13 cellular contexts compared by ENCODE assay signal in genomic region chr6:137488736-137489409, GRCh38. TPM values are rescaled to one million over a fixed set of nuclear protein-coding genes. Genes with fewer than 3 reads are reported as not detected.
DNase-seq lines count a peak whose midpoint lies in the region; ATAC-seq and TF ChIP-seq lines count a peak whose summit lies in the region.
"Had no signal": no experiment of that assay in that cellular context is flagged by ENCODE, and none has a peak within 500 bp of the region (broad histone marks: within the 10 kb centered on the region; RNA-seq: fewer than 3 reads in every experiment).

No MANE protein-coding gene starts in this region.

- H3K79me2 ChIP-seq in mammary epithelial cell (ENCODE audit: insufficient read depth, low read length), result no peaks in the 10 kb centered on the region

- no peaks in the 10 kb centered on the region for H4K20me1 ChIP-seq in mammary epithelial cell (ENCODE audit: insufficient read depth, low read length)

- no peak overlapping the region for H2AFZ ChIP-seq in mammary epithelial cell (ENCODE audit: low read depth, low read length)

- H3K27ac Mint-ChIP-seq in activated naive CD8-positive, alpha-beta T cell treated with anti-CD3 and anti-CD28 coated beads, Interleukin-2, amount 10 ng/mL, durations not matched to agents 7 days and 5 days, result no peak overlapping the region

- TF ChIP-seq CTCF in breast epithelium (IDR thresholded peaks at IDR 0.05), result no peak
- TF ChIP-seq CTCF in mammary epithelial cell (conservative IDR thresholded peaks at IDR 0.05 in 1 of 2, IDR thresholded peaks at IDR 0.05 in 1 of 2; ENCODE audit: extremely low read depth in 1 of 2, insufficient read depth in 1 of 2, low read depth in 1 of 2, low read length in 2 of 2), result no peak
- TF ChIP-seq CTCF in suprapubic skin (IDR thresholded peaks at IDR 0.05), result no peak
- TF ChIP-seq CTCF in tibial nerve (IDR thresholded peaks at IDR 0.05), result no peak

- intact Hi-C loops in breast epithelium (cut with DNase I; ENCODE audit: low total_unique reads) (no loop called here), mammary epithelial cell (cut with micrococcal nuclease) (no loop called here)

- H3K4me3 Mint-ChIP-seq in activated naive CD8-positive, alpha-beta T cell treated with anti-CD3 and anti-CD28 coated beads, Interleukin-2, amount 10 ng/mL, durations not matched to agents 7 days and 5 days, result peak overlapping the region; percentile 50

- peaks cover 3% of the 10 kb centered on the region for H3K36me3 Mint-ChIP-seq in activated naive CD8-positive, alpha-beta T cell treated with anti-CD3 and anti-CD28 coated beads, Interleukin-2, amount 10 ng/mL, durations not matched to agents 7 days and 5 days

- H3K4me1 Mint-ChIP-seq in activated naive CD8-positive, alpha-beta T cell treated with anti-CD3 and anti-CD28 coated beads, Interleukin-2, amount 10 ng/mL, durations not matched to agents 7 days and 5 days, result peaks cover 22% of the 10 kb centered on the region

- no peak overlapping the region for H3K4me2 ChIP-seq in mammary epithelial cell (ENCODE audit: insufficient read depth, low read depth, low read length)

- no peaks in the 10 kb centered on the region for H3K36me3 ChIP-seq in breast epithelium
- H3K36me3 ChIP-seq in mammary epithelial cell (ENCODE audit: insufficient read depth, low read length), result no peaks in the 10 kb centered on the region
- no peaks in the 10 kb centered on the region for H3K36me3 ChIP-seq in suprapubic skin
- no peaks in the 10 kb centered on the region for H3K36me3 ChIP-seq in tibial nerve
- H3K36me3 ChIP-seq: pancreas had no signal

- peaks cover 0 to 8% of the 10 kb centered on the region in 2 donors for H3K9me3 ChIP-seq in breast epithelium
- H3K9me3 ChIP-seq in mammary epithelial cell (replicated peaks; ENCODE audit: insufficient read depth, low read length), result no peaks in the 10 kb centered on the region
- no peaks in the 10 kb centered on the region for H3K9me3 ChIP-seq in suprapubic skin
- no peaks in the 10 kb centered on the region for H3K9me3 ChIP-seq in tibial nerve
- H3K9me3 ChIP-seq: pancreas had no signal

- TF ChIP-seq EP300 in suprapubic skin (IDR thresholded peaks at IDR 0.05), result no peak
- TF ChIP-seq EP300 in tibial nerve (IDR thresholded peaks at IDR 0.05), result no peak

- TF ChIP-seq POLR2A in breast epithelium (IDR thresholded peaks at IDR 0.05) (no peak), suprapubic skin (IDR thresholded peaks at IDR 0.05) (no peak), tibial nerve (IDR thresholded peaks at IDR 0.05) (no peak)

- H3K9me3 Mint-ChIP-seq in activated naive CD8-positive, alpha-beta T cell treated with anti-CD3 and anti-CD28 coated beads, Interleukin-2, amount 10 ng/mL, durations not matched to agents 7 days and 5 days, result no peaks in the 10 kb centered on the region

- H3K27me3 ChIP-seq in breast epithelium, result peaks cover 0 to 84% of the 10 kb centered on the region in 2 donors
- peaks cover 54% of the 10 kb centered on the region for H3K27me3 ChIP-seq in mammary epithelial cell (ENCODE audit: insufficient read depth, low read length)
- peaks cover 100% of the 10 kb centered on the region for H3K27me3 ChIP-seq in suprapubic skin
- peaks cover 2 to 98% of the 10 kb centered on the region in 2 donors for H3K27me3 ChIP-seq in tibial nerve

- WGBS in mammary epithelial cell (ENCODE audit: low coverage, missing lambda C conversion rate), result 35% methylated on average over 23 of the region's 52 CpGs
- WGBS in suprapubic skin, result 6% methylated on average over 41 of the region's 52 CpGs
- 5 to 8% methylated on average over 39 to 52 of the region's 52 CpGs for WGBS in tibial nerve, 2 donors

- H3K4me3 ChIP-seq in breast epithelium (peak overlapping the region in 2 of 3 donors; percentile 20 to 49), mammary epithelial cell (replicated peaks in 1 of 3; ENCODE audit: insufficient read depth in 1 of 3, low read depth in 2 of 3, low read length in 3 of 3) (no peak overlapping the region), suprapubic skin (peak overlapping the region; percentile 40), tibial nerve (peak overlapping the region in 1 of 4 donors; percentile 26)

- POLR2A ChIA-PET in activated naive CD8-positive, alpha-beta T cell treated with anti-CD3 and anti-CD28 coated beads, Interleukin-2, amount 10 ng/mL, durations not matched to agents 7 days and 5 days (lab: Charles Lee), result no interaction called here

- H3K4me1 ChIP-seq in breast epithelium, result peaks cover 0 to 3% of the 10 kb centered on the region in 2 donors
- no peaks in the 10 kb centered on the region for H3K4me1 ChIP-seq in mammary epithelial cell (ENCODE audit: insufficient read depth, low read length)
- peaks cover 32% of the 10 kb centered on the region for H3K4me1 ChIP-seq in suprapubic skin
- H3K4me1 ChIP-seq in tibial nerve, result peaks cover 0 to 38% (median 16%) of the 10 kb centered on the region in 4 donors

- in situ Hi-C loops in mammary epithelial cell (cut with MboI; ENCODE audit: low sequenced_read_pairs in 2 of 2), result no loop called here

- H3K27me3 Mint-ChIP-seq in activated naive CD8-positive, alpha-beta T cell treated with anti-CD3 and anti-CD28 coated beads, Interleukin-2, amount 10 ng/mL, durations not matched to agents 7 days and 5 days, result peaks cover 96% of the 10 kb centered on the region

- CTCF ChIA-PET in mammary epithelial cell (lab: Charles Lee; ENCODE audit: low non-redundant PET), result no interaction called here

- no peak overlapping the region for H3K9ac ChIP-seq in mammary epithelial cell (ENCODE audit: insufficient read depth, low read length)

- ATAC-seq in activated naive CD8-positive, alpha-beta T cell treated with anti-CD3 and anti-CD28 coated beads, Interleukin-2, amount 10 ng/mL, durations not matched to agents 7 days and 5 days (ENCODE audit: low read depth), result no peak

- no peak overlapping the region for H3K27ac ChIP-seq in breast epithelium
- H3K27ac ChIP-seq in mammary epithelial cell (ENCODE audit: insufficient read depth, low read depth, low read length), result no peak overlapping the region
- H3K27ac ChIP-seq in suprapubic skin, result no peak overlapping the region
- H3K27ac ChIP-seq in tibial nerve, result no peak overlapping the region
- H3K27ac ChIP-seq: pancreas had no signal

- dilution Hi-C loops in mammary epithelial cell (cut with HindIII; ENCODE audit: low sequenced_read_pairs), result no loop called here

- DNase-seq in breast epithelium (ENCODE audit: low spot score in 2 of 2), result no peak
- no peak for DNase-seq in mammary epithelial cell
- peak; percentile 47 for DNase-seq in activated naive CD8-positive, alpha-beta T cell treated with anti-CD3 and anti-CD28 coated beads, Interleukin-2, amount 10 ng/mL, durations not matched to agents 7 days and 5 days
- peak; percentile 65 for DNase-seq in left kidney (ENCODE audit: low read depth, low spot score)
- DNase-seq in suprapubic skin (ENCODE audit: low spot score in 2 of 2), result no peak
- no peak for DNase-seq in GOT3 (lab: John Stamatoyannopoulos, UW)
- DNase-seq in NCI-H524 (lab: John Stamatoyannopoulos, UW), result no peak
- no peak for DNase-seq in tibial nerve (ENCODE audit: low spot score in 2 of 2)
- DNase-seq: dermis blood vessel endothelial cell, NCI-H345, SHP77 treated with DMSO at 0.1 percent for 48 hours had no signal

- BruUV-seq in mammary epithelial cell (replicated peaks; lab: Mats Ljungman, UMichigan), result no TSS peak

RNA-seq across cellular contexts. Expression of gene OLIG3, which starts 5.3 kb away (rescaled TPM):
- total RNA-seq in breast epithelium (not detected), mammary epithelial cell (not detected), suprapubic skin (under 1 TPM in 1 of 4 donors, not detected in 3; 0.29 TPM), tibial nerve (not detected)
- polyA plus RNA-seq in mammary epithelial cell, result not detected
- polyA minus RNA-seq in mammary epithelial cell, result not detected
- total RNA-seq in activated naive CD8-positive, alpha-beta T cell treated with anti-CD3 and anti-CD28 coated beads, Interleukin-2, amount 10 ng/mL, durations not matched to agents 7 days and 5 days, result not detected
- total RNA-seq: dermis blood vessel endothelial cell had no signal
- polyA plus RNA-seq: BJ had no signal

Comparison
In these comparisons a context has a peak if more than half of its experiments do, and no peak if none do; other contexts are left out.
1. H3K4me3 ChIP-seq: peak in breast epithelium (2 of 3) and suprapubic skin (single experiment); none in mammary epithelial cell (0 of 3).
2. DNase-seq: peak in activated naive CD8-positive, alpha-beta T cell treated with anti-CD3 and anti-CD28 coated beads, Interleukin-2, amount 10 ng/mL, durations not matched to agents 7 days and 5 days (single experiment) and left kidney (single experiment); none in breast epithelium (0 of 2), mammary epithelial cell (single experiment), suprapubic skin (0 of 2), GOT3 (single experiment), NCI-H524 (0 of 2) and tibial nerve (0 of 2).